9 cellular contexts compared by ENCODE assay signal in genomic region chr16:49919327-49919726, GRCh38.
"Had no signal": no experiment of that assay in that cellular context is flagged by ENCODE, and none has a peak within 500 bp of the region (broad histone marks: within the 10 kb centered on the region; RNA-seq: fewer than 3 reads in every experiment).

No MANE protein-coding gene starts in this region.

- H3K9me3 ChIP-seq: HAP-1 had no signal

- H3K4me3 ChIP-seq: GM23248, HAP-1 had no signal

- H3K27ac Mint-ChIP-seq: HFFc6, IgD-negative memory B cell had no signal

- H3K4me3 Mint-ChIP-seq: HFFc6, IgD-negative memory B cell had no signal

- DNase-seq: GM23248, GOT3, H7, HFFc6 had no signal

- H3K27ac ChIP-seq: GM23248, HL-60 had no signal

- H3K9me3 Mint-ChIP-seq: HFFc6, IgD-negative memory B cell had no signal

- ATAC-seq: HCT116, HepG2 had no signal

- H3K36me3 ChIP-seq: HAP-1 had no signal

- H3K4me1 ChIP-seq: HAP-1 had no signal

- H2AFZ ChIP-seq: GM23248 had no signal

- H3K4me1 Mint-ChIP-seq: IgD-negative memory B cell had no signal
